ENCODE assay signal across 14 cellular contexts in the genomic region with DNA sequence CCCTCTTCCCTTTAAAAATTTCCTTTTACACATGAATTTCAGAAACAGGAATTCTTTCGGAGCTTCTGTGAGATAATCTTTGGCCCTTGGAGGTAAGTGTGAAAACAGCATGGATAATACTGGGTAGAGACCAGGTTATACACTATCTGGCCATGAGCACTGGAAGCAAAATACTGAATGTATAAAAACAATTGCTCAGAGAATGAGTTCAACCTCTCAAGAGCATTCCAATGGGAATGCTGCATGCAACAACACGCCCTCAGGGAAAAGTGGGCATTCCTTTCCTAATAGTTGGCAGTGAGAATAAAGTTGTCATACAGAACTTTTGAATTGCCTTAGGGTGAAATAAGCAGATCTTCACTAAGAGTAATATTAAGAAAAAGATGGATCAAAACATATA.
DNase-seq lines count a peak whose midpoint lies in the region; ATAC-seq and TF ChIP-seq lines count a peak whose summit lies in the region.
"Had no signal": no experiment of that assay in that cellular context is flagged by ENCODE, and none has a peak within 500 bp of the region (broad histone marks: within the 10 kb centered on the region; RNA-seq: fewer than 3 reads in every experiment).

No MANE protein-coding gene starts in this region.

- in situ Hi-C loops in transverse colon (cut with MboI; ENCODE audit: low pct_ligation_motif_present in 1 of 4, low pct_unique_long_range_greater_than_20kb in 1 of 4, low sequenced_read_pairs in 3 of 4), result loop anchor here in 1 of 4 donors (25.0 kb wide), 1 partner anchor 263 kb away; no protein-coding TSS in a partner anchor

- no peak for TF ChIP-seq EP300 in transverse colon (IDR thresholded peaks at IDR 0.05; ENCODE audit: low read depth)

- H3K36me3 ChIP-seq in uterus (no peaks in the 10 kb centered on the region), transverse colon (no peaks in the 10 kb centered on the region)
- H3K36me3 ChIP-seq: ascending aorta, tibial nerve had no signal

- 56 to 79% methylated on average over 1 to 2 of the region's 2 CpGs for WGBS in transverse colon (ENCODE audit: low coverage in 1 of 2), 2 donors

- ATAC-seq in activated CD8-positive, alpha-beta T cell treated with anti-CD3 and anti-CD28 coated beads for 36 hours, result no peak
- ATAC-seq in activated CD8-positive, alpha-beta T cell treated with anti-CD3 and anti-CD28 coated beads, Interleukin-2, amount 10 ng/mL, durations not matched to agents 7 days and 5 days, result no peak
- ATAC-seq in HG03442 (IDR thresholded peaks at IDR 0.05; ENCODE audit: unreplicated experiment) (no peak), GM18511 (IDR thresholded peaks at IDR 0.05; ENCODE audit: unreplicated experiment) (no peak)

- no peak for TF ChIP-seq CTCF in activated CD8-positive, alpha-beta T cell treated with anti-CD3 and anti-CD28 coated beads for 36 hours (IDR thresholded peaks at IDR 0.05)
- TF ChIP-seq CTCF in fibroblast of pulmonary artery (IDR thresholded peaks at IDR 0.05; ENCODE audit: low read length, missing control alignments) (no peak), uterus (IDR thresholded peaks at IDR 0.05) (no peak), transverse colon (IDR thresholded peaks at IDR 0.05) (no peak)

- no peak overlapping the region for H3K4me3 Mint-ChIP-seq in activated CD8-positive, alpha-beta T cell treated with anti-CD3 and anti-CD28 coated beads for 36 hours
- no peak overlapping the region for H3K4me3 Mint-ChIP-seq in activated CD8-positive, alpha-beta T cell treated with anti-CD3 and anti-CD28 coated beads, Interleukin-2, amount 10 ng/mL, durations not matched to agents 7 days and 5 days
- H3K4me3 Mint-ChIP-seq: B cell, naive B cell had no signal

- POLR2A ChIA-PET in activated CD8-positive, alpha-beta T cell treated with anti-CD3 and anti-CD28 coated beads for 36 hours (lab: Charles Lee), result interaction anchor here (1.3 kb wide), 1 partner anchor 9 kb away, joined by 3 read pairs; no protein-coding TSS in a partner anchor
- POLR2A ChIA-PET in activated CD8-positive, alpha-beta T cell treated with anti-CD3 and anti-CD28 coated beads, Interleukin-2, amount 10 ng/mL, durations not matched to agents 7 days and 5 days (lab: Charles Lee), result interaction anchor here (1.1 kb wide), 1 partner anchor 41 kb away, joined by 3 read pairs; no protein-coding TSS in a partner anchor

- H3K4me3 ChIP-seq in fibroblast of pulmonary artery (replicated peaks; ENCODE audit: low read depth, low read length) (peak overlapping the region; percentile 25), uterus (no peak overlapping the region), transverse colon (no peak overlapping the region)
- H3K4me3 ChIP-seq: ascending aorta, tibial nerve had no signal

- H3K4me1 ChIP-seq in uterus, result no peaks in the 10 kb centered on the region
- H3K4me1 ChIP-seq in transverse colon, result peaks cover 0 to 20% (median 0%) of the 10 kb centered on the region in 4 donors
- H3K4me1 ChIP-seq: ascending aorta had no signal

- no peaks in the 10 kb centered on the region for H3K9me3 ChIP-seq in uterus
- H3K9me3 ChIP-seq in transverse colon, result no peaks in the 10 kb centered on the region
- H3K9me3 ChIP-seq: ascending aorta, tibial nerve had no signal

- H3K27ac ChIP-seq in uterus (peak overlapping the region; percentile 65 to 71), transverse colon (peak overlapping the region in 1 of 4 donors; percentile 31)

- no peaks in the 10 kb centered on the region for H3K9me3 Mint-ChIP-seq in activated CD8-positive, alpha-beta T cell treated with anti-CD3 and anti-CD28 coated beads for 36 hours
- H3K9me3 Mint-ChIP-seq in activated CD8-positive, alpha-beta T cell treated with anti-CD3 and anti-CD28 coated beads, Interleukin-2, amount 10 ng/mL, durations not matched to agents 7 days and 5 days (ENCODE audit: insufficient read depth), result no peaks in the 10 kb centered on the region

- no peaks in the 10 kb centered on the region for H3K27me3 Mint-ChIP-seq in activated CD8-positive, alpha-beta T cell treated with anti-CD3 and anti-CD28 coated beads for 36 hours
- H3K27me3 Mint-ChIP-seq in activated CD8-positive, alpha-beta T cell treated with anti-CD3 and anti-CD28 coated beads, Interleukin-2, amount 10 ng/mL, durations not matched to agents 7 days and 5 days (ENCODE audit: low read depth), result no peaks in the 10 kb centered on the region
- H3K27me3 Mint-ChIP-seq: B cell had no signal

- CTCF ChIA-PET in activated CD8-positive, alpha-beta T cell treated with anti-CD3 and anti-CD28 coated beads for 36 hours (lab: Charles Lee), result interaction anchor here (1.0 kb wide), 2 partner anchors 26 kb away, joined by 3 to 5 read pairs; no protein-coding TSS in a partner anchor
- CTCF ChIA-PET in activated CD8-positive, alpha-beta T cell treated with anti-CD3 and anti-CD28 coated beads, Interleukin-2, amount 10 ng/mL, durations not matched to agents 7 days and 5 days (lab: Charles Lee), result interaction anchor here (0.6 to 1.8 kb wide), 2 partner anchors 10 to 26 kb away, joined by 3 to 7 read pairs; no protein-coding TSS in a partner anchor

- peak overlapping the region; percentile 34 for H3K27ac Mint-ChIP-seq in activated CD8-positive, alpha-beta T cell treated with anti-CD3 and anti-CD28 coated beads for 36 hours
- H3K27ac Mint-ChIP-seq in activated CD8-positive, alpha-beta T cell treated with anti-CD3 and anti-CD28 coated beads, Interleukin-2, amount 10 ng/mL, durations not matched to agents 7 days and 5 days, result no peak overlapping the region
- H3K27ac Mint-ChIP-seq: B cell, naive B cell had no signal

- H3K27me3 ChIP-seq in uterus (no peaks in the 10 kb centered on the region), transverse colon (no peaks in the 10 kb centered on the region)
- H3K27me3 ChIP-seq: ascending aorta had no signal

- intact Hi-C loops in activated CD8-positive, alpha-beta T cell treated with anti-CD3 and anti-CD28 coated beads for 36 hours (cut with micrococcal nuclease), result no loop called here
- intact Hi-C loops in uterus (cut with DNase I; ENCODE audit: low total_unique reads) (no loop called here), transverse colon (cut with DNase I; ENCODE audit: low total_unique reads) (no loop called here)

- peaks cover 40% of the 10 kb centered on the region for H3K36me3 Mint-ChIP-seq in activated CD8-positive, alpha-beta T cell treated with anti-CD3 and anti-CD28 coated beads for 36 hours (ENCODE audit: low read depth)
- peaks cover 22% of the 10 kb centered on the region for H3K36me3 Mint-ChIP-seq in activated CD8-positive, alpha-beta T cell treated with anti-CD3 and anti-CD28 coated beads, Interleukin-2, amount 10 ng/mL, durations not matched to agents 7 days and 5 days (ENCODE audit: low read depth)

- H3K4me1 Mint-ChIP-seq in activated CD8-positive, alpha-beta T cell treated with anti-CD3 and anti-CD28 coated beads for 36 hours (ENCODE audit: low read depth), result peaks cover 86% of the 10 kb centered on the region
- H3K4me1 Mint-ChIP-seq in activated CD8-positive, alpha-beta T cell treated with anti-CD3 and anti-CD28 coated beads, Interleukin-2, amount 10 ng/mL, durations not matched to agents 7 days and 5 days (ENCODE audit: low read depth), result peaks cover 68% of the 10 kb centered on the region

- no peak for DNase-seq in activated CD8-positive, alpha-beta T cell treated with anti-CD3 and anti-CD28 coated beads for 36 hours
- no peak for DNase-seq in activated CD8-positive, alpha-beta T cell treated with anti-CD3 and anti-CD28 coated beads, Interleukin-2, amount 10 ng/mL, durations not matched to agents 7 days and 5 days
- DNase-seq in SW480 (ENCODE audit: low spot score) (peak; percentile 41), fibroblast of pulmonary artery (ENCODE audit: low read depth) (peak; percentile 70), uterus (no peak), transverse colon (no peak)
- DNase-seq: glutamatergic neuron, Kasumi-1, naive B cell had no signal

- TF ChIP-seq POLR2A in uterus (IDR thresholded peaks at IDR 0.05) (no peak), transverse colon (IDR thresholded peaks at IDR 0.05) (no peak)

Comparison
In these comparisons a context has a peak if more than half of its experiments do, and no peak if none do; other contexts are left out.
1. DNase-seq: peak in SW480 (single experiment) and fibroblast of pulmonary artery (single experiment); none in activated CD8-positive, alpha-beta T cell treated with anti-CD3 and anti-CD28 coated beads for 36 hours (single experiment), activated CD8-positive, alpha-beta T cell treated with anti-CD3 and anti-CD28 coated beads, Interleukin-2, amount 10 ng/mL, durations not matched to agents 7 days and 5 days (single experiment), uterus (0 of 2) and transverse colon (single experiment).